ENCODE assay signal across 9 cellular contexts in genomic region chr4:59054110-59054509, GRCh38.
"Had no signal": no experiment of that assay in that cellular context is flagged by ENCODE, and none has a peak within 500 bp of the region (broad histone marks: within the 10 kb centered on the region; RNA-seq: fewer than 3 reads in every experiment).

No MANE protein-coding gene starts in this region.

- H3K36me3 ChIP-seq: HAP-1 had no signal

- H3K4me3 ChIP-seq: GM23248, GM23338, HAP-1 had no signal

- H3K4me1 Mint-ChIP-seq: GM23338, H9 had no signal

- DNase-seq: GM23248, GOT3, H7, H9, HCEC 1CT, HFFc6 had no signal

- ATAC-seq: GM23338, HCT116 had no signal

- H3K27ac ChIP-seq: GM23248 had no signal

- H2AFZ ChIP-seq: GM23248, GM23338 had no signal

- H3K27ac Mint-ChIP-seq: GM23338, H9, HFFc6 had no signal

- H3K4me2 ChIP-seq: GM23338 had no signal

- H3K4me1 ChIP-seq: HAP-1 had no signal

- H3K4me3 Mint-ChIP-seq: GM23338, H9, HFFc6 had no signal

- H3K9me3 ChIP-seq: HAP-1 had no signal

- H3K9me3 Mint-ChIP-seq: GM23338, H9 had no signal

- H3K9ac ChIP-seq: GM23248 had no signal
